In the genomic region with DNA sequence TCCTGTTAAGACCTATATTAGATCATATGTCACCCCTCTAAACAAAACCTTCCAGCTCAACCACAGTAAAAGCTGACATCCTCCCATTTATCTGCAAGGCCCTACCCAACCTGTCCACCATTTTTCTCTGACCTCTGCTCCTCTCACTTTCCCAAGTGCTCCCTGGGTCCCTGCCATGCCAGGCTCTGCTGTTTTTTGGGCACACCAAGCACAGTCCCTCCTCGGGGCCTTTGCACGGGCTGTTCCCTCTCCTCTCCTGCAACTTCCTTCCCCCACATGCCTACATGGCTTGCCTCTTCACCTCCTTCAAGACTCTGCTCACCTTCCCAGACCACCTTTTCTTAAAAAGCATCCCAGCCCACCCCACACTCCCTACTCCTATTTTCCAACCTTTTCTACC, we compare ENCODE assay signal across 28 cellular contexts.
"Had no signal": no experiment of that assay in that cellular context is flagged by ENCODE, and none has a peak within 500 bp of the region (broad histone marks: within the 10 kb centered on the region; RNA-seq: fewer than 3 reads in every experiment).

No MANE protein-coding gene starts in this region.

- ATAC-seq: stimulated activated effector memory CD8-positive, alpha-beta T cell treated with anti-CD3 and anti-CD28 coated beads, Interleukin-12 subunit alpha, Interleukin-12 subunit beta, amount 100 ng/mL, for 72 hours; stimulated activated memory B cell treated with anti-CD40 and anti-IgM and Interleukin-4, amounts not matched to agents 10 μg/mL and 1 μg/mL and 100 μg/mL, for 72 hours; stimulated activated naive B cell treated with anti-CD40 and anti-IgM and Interleukin-4, amounts not matched to agents 10 μg/mL and 1 μg/mL and 100 μg/mL, for 72 hours; stimulated activated naive CD8-positive, alpha-beta T cell treated with anti-CD3 and anti-CD28 coated beads, Interleukin-15, amount 100 ng/mL, for 72 hours; stimulated activated naive CD8-positive, alpha-beta T cell treated with anti-CD3 and anti-CD28 coated beads, Interleukin-15, Interleukin-2, amounts not matched to agents 100 U/mL and 50 U/mL, for 24 hours; upper lobe of right lung had no signal

- H3K4me3 Mint-ChIP-seq: stimulated activated effector memory CD8-positive, alpha-beta T cell treated with anti-CD3 and anti-CD28 coated beads, Interleukin-12 subunit alpha, Interleukin-12 subunit beta, amount 100 ng/mL, for 72 hours; stimulated activated memory B cell treated with anti-CD40 and anti-IgM and Interleukin-4, amounts not matched to agents 10 μg/mL and 1 μg/mL and 100 μg/mL, for 72 hours; stimulated activated naive B cell treated with anti-CD40 and anti-IgM and Interleukin-4, amounts not matched to agents 10 μg/mL and 1 μg/mL and 100 μg/mL, for 72 hours; stimulated activated naive CD8-positive, alpha-beta T cell treated with anti-CD3 and anti-CD28 coated beads, Interleukin-15, amount 100 ng/mL, for 72 hours; stimulated activated naive CD8-positive, alpha-beta T cell treated with anti-CD3 and anti-CD28 coated beads, Interleukin-15, Interleukin-2, amounts not matched to agents 100 ng/mL and 50 ng/mL, for 24 hours; type B pancreatic cell had no signal

- H3K9me3 ChIP-seq: stomach, suprapubic skin, testis, thoracic aorta, thyroid gland, tibial artery, tibial nerve, transverse colon, upper lobe of left lung, upper lobe of right lung, uterus, vagina had no signal

- H3K4me1 Mint-ChIP-seq: stimulated activated effector memory CD8-positive, alpha-beta T cell treated with anti-CD3 and anti-CD28 coated beads, Interleukin-12 subunit alpha, Interleukin-12 subunit beta, amount 100 ng/mL, for 72 hours; stimulated activated memory B cell treated with anti-CD40 and anti-IgM and Interleukin-4, amounts not matched to agents 10 μg/mL and 1 μg/mL and 100 μg/mL, for 72 hours; stimulated activated naive B cell treated with anti-CD40 and anti-IgM and Interleukin-4, amounts not matched to agents 10 μg/mL and 1 μg/mL and 100 μg/mL, for 72 hours had no signal

- H3K4me1 ChIP-seq: testis, uterus had no signal

- H3K27ac ChIP-seq: suprapubic skin, testis, thoracic aorta, thyroid gland, tibial artery, tibial nerve, transverse colon, upper lobe of left lung, upper lobe of right lung, uterus, vagina had no signal

- H3K9me3 Mint-ChIP-seq: stimulated activated effector memory CD8-positive, alpha-beta T cell treated with anti-CD3 and anti-CD28 coated beads, Interleukin-12 subunit alpha, Interleukin-12 subunit beta, amount 100 ng/mL, for 72 hours; stimulated activated memory B cell treated with anti-CD40 and anti-IgM and Interleukin-4, amounts not matched to agents 10 μg/mL and 1 μg/mL and 100 μg/mL, for 72 hours; stimulated activated naive CD8-positive, alpha-beta T cell treated with anti-CD3 and anti-CD28 coated beads, Interleukin-15, amount 100 ng/mL, for 72 hours; stimulated activated naive CD8-positive, alpha-beta T cell treated with anti-CD3 and anti-CD28 coated beads, Interleukin-15, Interleukin-2, amounts not matched to agents 100 ng/mL and 50 ng/mL, for 24 hours; type B pancreatic cell had no signal

- H3K36me3 Mint-ChIP-seq: stimulated activated effector memory CD8-positive, alpha-beta T cell treated with anti-CD3 and anti-CD28 coated beads, Interleukin-12 subunit alpha, Interleukin-12 subunit beta, amount 100 ng/mL, for 72 hours; stimulated activated memory B cell treated with anti-CD40 and anti-IgM and Interleukin-4, amounts not matched to agents 10 μg/mL and 1 μg/mL and 100 μg/mL, for 72 hours; stimulated activated naive B cell treated with anti-CD40 and anti-IgM and Interleukin-4, amounts not matched to agents 10 μg/mL and 1 μg/mL and 100 μg/mL, for 72 hours; type B pancreatic cell had no signal

- H3K27ac Mint-ChIP-seq: stimulated activated effector memory CD8-positive, alpha-beta T cell treated with anti-CD3 and anti-CD28 coated beads, Interleukin-12 subunit alpha, Interleukin-12 subunit beta, amount 100 ng/mL, for 72 hours; stimulated activated memory B cell treated with anti-CD40 and anti-IgM and Interleukin-4, amounts not matched to agents 10 μg/mL and 1 μg/mL and 100 μg/mL, for 72 hours; stimulated activated naive B cell treated with anti-CD40 and anti-IgM and Interleukin-4, amounts not matched to agents 10 μg/mL and 1 μg/mL and 100 μg/mL, for 72 hours; stimulated activated naive CD8-positive, alpha-beta T cell treated with anti-CD3 and anti-CD28 coated beads, Interleukin-15, amount 100 ng/mL, for 72 hours; stimulated activated naive CD8-positive, alpha-beta T cell treated with anti-CD3 and anti-CD28 coated beads, Interleukin-15, Interleukin-2, amounts not matched to agents 100 ng/mL and 50 ng/mL, for 24 hours; type B pancreatic cell had no signal

- H3K4me3 ChIP-seq: stomach, suprapubic skin, testis, thoracic aorta, thyroid gland, tibial artery, tibial nerve, transverse colon, upper lobe of left lung, upper lobe of right lung, uterus, vagina had no signal

- DNase-seq: stimulated activated CD4-positive, alpha-beta T cell treated with anti-CD3 and anti-CD28 coated beads, Interleukin-2, amount 100 ng/mL, for 48 hours; stimulated activated CD4-positive, alpha-beta T cell treated with anti-CD3 and anti-CD28 coated beads, Interleukin-4, amount 100 ng/mL, for 1 hour; stimulated activated CD4-positive, alpha-beta T cell treated with anti-CD3 and anti-CD28 coated beads, Interleukin-4, amount 100 ng/mL, for 24 hours; stimulated activated CD4-positive, alpha-beta T cell treated with anti-CD3 and anti-CD28 coated beads, Interleukin-4, amount 100 ng/mL, for 4 hours; stimulated activated CD8-positive, alpha-beta memory T cell treated with anti-CD3 and anti-CD28 coated beads, Interleukin-4, amount 100 ng/mL, for 48 hours; stimulated activated naive B cell treated with anti-CD40 and anti-IgM and Interleukin-4, amounts not matched to agents 10 μg/mL and 1 μg/mL and 100 μg/mL, for 72 hours; stimulated activated naive CD4-positive, alpha-beta T cell; stimulated activated naive CD4-positive, alpha-beta T cell treated with Interleukin-2 at 50 U/mL for 16 hours; stimulated activated naive CD8-positive, alpha-beta T cell treated with anti-CD3 and anti-CD28 coated beads, Interleukin-15, amount 100 ng/mL, for 72 hours; stimulated activated naive CD8-positive, alpha-beta T cell treated with anti-CD3 and anti-CD28 coated beads, Interleukin-15, Interleukin-2, amounts not matched to agents 100 U/mL and 50 U/mL, for 24 hours; stomach; substantia nigra; testis; thyroid gland; tibial artery; transverse colon; trophoblast cell; upper lobe of left lung; upper lobe of right lung; uterus had no signal

- H3K36me3 ChIP-seq: stomach, suprapubic skin, thoracic aorta, thyroid gland, transverse colon, upper lobe of left lung, upper lobe of right lung, uterus, vagina had no signal
